Comparison of ENCODE assay signal across 1 cellular context in genomic region chr6:110063864-110064263, GRCh38.
TF ChIP-seq lines count a peak whose summit lies in the region.

No MANE protein-coding gene starts in this region.

TF ChIP-seq in GM23338, 12 proteins besides CTCF, POLR2A, EP300 and RAD21 (continued from another document):
- no peak for TF ChIP-seq ZNF462 (CRISPR knock-in tag; IDR thresholded peaks at IDR 0.05)
